ENCODE assay signal across 8 cellular contexts in the genomic region with DNA sequence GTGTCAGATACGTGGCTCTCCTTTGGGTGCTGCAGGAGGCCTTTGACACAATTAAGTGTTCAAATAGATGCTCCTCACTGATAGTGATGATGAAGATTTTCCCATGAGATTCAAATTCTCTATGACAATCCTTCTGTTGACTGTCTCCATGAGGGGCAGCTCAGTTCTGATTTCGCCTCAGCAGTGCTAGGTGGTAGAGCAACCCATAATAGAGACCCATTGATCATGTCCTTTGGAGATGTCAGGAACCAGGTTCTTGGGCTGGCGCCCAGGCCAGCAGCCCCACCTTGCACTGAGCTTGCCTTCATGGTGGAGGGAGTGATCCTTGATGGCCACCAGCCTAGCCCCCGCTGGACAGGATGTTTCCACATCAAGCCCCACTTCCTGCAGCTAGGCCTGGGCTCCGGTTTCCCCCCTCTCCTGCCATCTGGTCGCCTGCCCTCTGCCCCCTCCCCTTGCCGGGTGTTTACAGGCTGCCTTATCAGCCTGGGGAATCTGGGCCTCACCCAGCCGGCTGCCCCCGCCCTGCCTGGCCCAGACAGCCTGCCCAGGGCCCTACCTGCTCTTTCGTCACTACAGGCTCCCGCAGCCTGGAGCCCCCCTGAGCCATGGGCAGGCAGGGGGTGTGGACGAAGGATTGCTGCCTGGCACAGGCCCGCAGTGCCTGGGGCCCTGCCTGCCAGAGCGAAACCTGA. TPM values are rescaled to one million over a fixed set of nuclear protein-coding genes. Genes with fewer than 3 reads are reported as not detected.
DNase-seq lines count a peak whose midpoint lies in the region; ATAC-seq and TF ChIP-seq lines count a peak whose summit lies in the region.

No MANE protein-coding gene starts in this region.

- H3K4me1 ChIP-seq in stomach = peaks cover 19 to 52% (median 40%) of the 10 kb centered on the region in 4 donors

- no peaks in the 10 kb centered on the region for H3K36me3 ChIP-seq in stomach
- H3K36me3 ChIP-seq in MG63 = no peaks in the 10 kb centered on the region

- intact Hi-C loops in left cardiac atrium (cut with DNase I) (no loop called here), stomach (cut with DNase I; ENCODE audit: low total_unique reads) (no loop called here)

- no peak for TF ChIP-seq EP300 in stomach (IDR thresholded peaks at IDR 0.05)

- TF ChIP-seq CTCF in stomach (IDR thresholded peaks at IDR 0.05) = no peak

- DNase-seq in activated CD4-positive, alpha-beta T cell treated with anti-CD3 and anti-CD28 coated beads, Interleukin-2, amount 50 U/mL, for 1 hour = peak; percentile 45
- DNase-seq in activated CD4-positive, alpha-beta T cell treated with anti-CD3 and anti-CD28 coated beads for 1 hour = no peak
- DNase-seq in UCSD-AML1 (lab: John Stamatoyannopoulos, UW; ENCODE audit: unreplicated experiment) = peak; percentile 36
- DNase-seq in left cardiac atrium = no peak
- peak; percentile 53 for DNase-seq in stomach
- DNase-seq in MG63 = no peak
- DNase-seq in hypothalamus (lab: John Stamatoyannopoulos, UW) = no peak

- ATAC-seq in left cardiac atrium (peak; percentile 28 to 39), GM18505 (IDR thresholded peaks at IDR 0.05; ENCODE audit: unreplicated experiment) (no peak)

- H3K9me3 ChIP-seq in stomach (no peaks in the 10 kb centered on the region), MG63 (no peaks in the 10 kb centered on the region)

- H3K4me3 ChIP-seq in stomach (no peak overlapping the region), MG63 (no peak overlapping the region)

- no peak for TF ChIP-seq POLR2A in stomach (IDR thresholded peaks at IDR 0.05)
- TF ChIP-seq POLR2A in GM18505 (IDR thresholded peaks at IDR 0.05; ENCODE audit: borderline replicate concordance, extremely low read depth, insufficient read depth, insufficient read length) = no peak

- H3K27me3 ChIP-seq in stomach (no peaks in the 10 kb centered on the region), MG63 (no peaks in the 10 kb centered on the region)

- 24 to 57% (median 33%) methylated on average over 10 to 14 of the region's 14 CpGs for WGBS in stomach, 5 donors

- peak overlapping the region; percentile 55 to 72 (median 69) for H3K27ac ChIP-seq in stomach

RNA-seq across cellular contexts. Expression of gene ELF4, which starts 12.6 kb away (rescaled TPM):
- 1 to 10 TPM; 4.2 to 6.4 TPM for total RNA-seq in left cardiac atrium
- total RNA-seq in stomach = 10 to 100 TPM in 3 of 5 donors, 1 to 10 TPM in 2; 7.1 to 34.5 (median 19.6) TPM
- polyA plus RNA-seq in stomach = 10 to 100 TPM in 1 of 3 donors, 1 to 10 TPM in 2; 3.9 to 17.9 (median 7.0) TPM
- total RNA-seq in MG63 (2014; rRNA removed; shearing (Covaris generic); ENCODE audit: low replicate concordance) = 5.9 and 6.3 TPM in 2 replicates

Comparison
In these comparisons a context has a peak if more than half of its experiments do, and no peak if none do; other contexts are left out.
1. DNase-seq: peak in activated CD4-positive, alpha-beta T cell treated with anti-CD3 and anti-CD28 coated beads, Interleukin-2, amount 50 U/mL, for 1 hour (single experiment), UCSD-AML1 (single experiment) and stomach (single experiment); none in activated CD4-positive, alpha-beta T cell treated with anti-CD3 and anti-CD28 coated beads for 1 hour (single experiment), left cardiac atrium (single experiment), MG63 (single experiment) and hypothalamus (0 of 51).